1 cellular context compared by ENCODE assay signal in the genomic region with DNA sequence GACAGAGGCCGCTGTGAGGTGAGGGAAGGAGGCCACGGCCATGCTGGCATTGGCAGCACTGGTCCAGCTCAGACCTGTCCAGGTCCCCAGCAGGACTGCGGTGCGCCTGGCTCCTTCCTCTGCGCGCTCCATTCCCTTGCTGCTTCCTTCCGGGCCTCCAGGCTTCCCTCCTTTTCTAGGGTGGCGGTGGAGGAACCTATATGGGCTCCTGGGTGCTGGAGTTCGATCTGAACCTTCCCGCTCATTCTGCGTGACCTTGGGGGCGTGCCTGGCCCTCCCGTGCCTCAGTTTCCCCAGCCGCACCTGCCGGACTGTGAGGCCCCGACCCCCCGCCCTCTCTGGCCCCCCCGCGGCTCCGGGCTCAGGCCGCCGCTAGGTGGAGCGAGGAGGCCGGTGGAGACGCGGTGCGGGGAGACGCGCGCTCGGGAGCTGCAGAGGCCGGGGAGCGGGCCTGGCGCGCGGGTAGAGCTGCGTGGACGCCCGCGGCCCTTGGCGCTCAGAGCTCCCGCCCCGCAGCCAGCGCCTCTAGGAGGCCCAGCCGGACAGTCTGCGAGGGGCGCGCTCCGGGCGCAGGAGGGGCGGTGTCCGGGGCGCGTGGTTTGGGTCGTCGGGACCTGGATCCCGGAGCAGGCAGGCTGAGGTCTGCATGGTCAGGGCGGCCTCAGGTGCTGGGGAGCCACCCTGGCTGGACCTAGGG.
A peak's percentile ranks its signal among the peaks of the same experiment; 100 is the strongest.
TF ChIP-seq lines count a peak whose summit lies in the region.

No MANE protein-coding gene starts in this region.

TF ChIP-seq in HepG2, 621 proteins besides CTCF, POLR2A, EP300 and RAD21 (continued from another document and continues in another):
- no peak for TF ChIP-seq MXI1 (IDR thresholded peaks at IDR 0.05; ENCODE audit: borderline replicate concordance, low read depth, low read length)
- no peak for TF ChIP-seq DMAP1 (CRISPR knock-in tag; IDR thresholded peaks at IDR 0.05)
- no peak for TF ChIP-seq GATA4 (IDR thresholded peaks at IDR 0.05; ENCODE audit: borderline replicate concordance, low read depth)
- no peak for TF ChIP-seq FOXM1 (CRISPR knock-in tag; IDR thresholded peaks at IDR 0.05)
- TF ChIP-seq, protein P1, sequence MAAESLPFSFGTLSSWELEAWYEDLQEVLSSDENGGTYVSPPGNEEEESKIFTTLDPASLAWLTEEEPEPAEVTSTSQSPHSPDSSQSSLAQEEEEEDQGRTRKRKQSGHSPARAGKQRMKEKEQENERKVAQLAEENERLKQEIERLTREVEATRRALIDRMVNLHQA (CRISPR knock-in tag; IDR thresholded peaks at IDR 0.05): no peak
- no peak for TF ChIP-seq ELF4 (CRISPR knock-in tag; IDR thresholded peaks at IDR 0.05; ENCODE audit: borderline replicate concordance)
- TF ChIP-seq TARDBP (CRISPR knock-in tag; IDR thresholded peaks at IDR 0.05): peak; percentile 68; the same call in 1 of the 2 replicates
- no peak for TF ChIP-seq KLF13 (CRISPR knock-in tag; IDR thresholded peaks at IDR 0.05)
- TF ChIP-seq DNMT1 (CRISPR knock-in tag; IDR thresholded peaks at IDR 0.05): peak; percentile 57; the same call in 1 of the 2 replicates
- no peak for TF ChIP-seq ZSCAN12 (CRISPR knock-in tag; IDR thresholded peaks at IDR 0.05)
- TF ChIP-seq, protein P2, sequence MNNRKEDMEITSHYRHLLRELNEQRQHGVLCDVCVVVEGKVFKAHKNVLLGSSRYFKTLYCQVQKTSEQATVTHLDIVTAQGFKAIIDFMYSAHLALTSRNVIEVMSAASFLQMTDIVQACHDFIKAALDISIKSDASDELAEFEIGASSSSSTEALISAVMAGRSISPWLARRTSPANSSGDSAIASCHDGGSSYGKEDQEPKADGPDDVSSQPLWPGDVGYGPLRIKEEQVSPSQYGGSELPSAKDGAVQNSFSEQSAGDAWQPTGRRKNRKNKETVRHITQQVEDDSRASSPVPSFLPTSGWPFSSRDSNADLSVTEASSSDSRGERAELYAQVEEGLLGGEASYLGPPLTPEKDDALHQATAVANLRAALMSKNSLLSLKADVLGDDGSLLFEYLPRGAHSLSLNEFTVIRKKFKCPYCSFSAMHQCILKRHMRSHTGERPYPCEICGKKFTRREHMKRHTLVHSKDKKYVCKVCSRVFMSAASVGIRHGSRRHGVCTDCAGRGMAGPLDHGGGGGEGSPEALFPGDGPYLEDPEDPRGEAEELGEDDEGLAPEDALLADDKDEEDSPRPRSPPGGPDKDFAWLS (CRISPR knock-in tag; IDR thresholded peaks at IDR 0.05; ENCODE audit: borderline replicate concordance): no peak
- TF ChIP-seq SMARCE1 (IDR thresholded peaks at IDR 0.05; ENCODE audit: borderline replicate concordance): no peak
- no peak for TF ChIP-seq JARID2 (CRISPR knock-in tag; IDR thresholded peaks at IDR 0.05; ENCODE audit: insufficient replicate concordance)
- TF ChIP-seq, protein P3, sequence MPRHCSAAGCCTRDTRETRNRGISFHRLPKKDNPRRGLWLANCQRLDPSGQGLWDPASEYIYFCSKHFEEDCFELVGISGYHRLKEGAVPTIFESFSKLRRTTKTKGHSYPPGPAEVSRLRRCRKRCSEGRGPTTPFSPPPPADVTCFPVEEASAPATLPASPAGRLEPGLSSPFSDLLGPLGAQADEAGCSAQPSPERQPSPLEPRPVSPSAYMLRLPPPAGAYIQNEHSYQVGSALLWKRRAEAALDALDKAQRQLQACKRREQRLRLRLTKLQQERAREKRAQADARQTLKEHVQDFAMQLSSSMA (CRISPR knock-in tag; IDR thresholded peaks at IDR 0.05): no peak
- no peak for TF ChIP-seq BRD4 (CRISPR knock-in tag; IDR thresholded peaks at IDR 0.05)
- TF ChIP-seq, protein P4, sequence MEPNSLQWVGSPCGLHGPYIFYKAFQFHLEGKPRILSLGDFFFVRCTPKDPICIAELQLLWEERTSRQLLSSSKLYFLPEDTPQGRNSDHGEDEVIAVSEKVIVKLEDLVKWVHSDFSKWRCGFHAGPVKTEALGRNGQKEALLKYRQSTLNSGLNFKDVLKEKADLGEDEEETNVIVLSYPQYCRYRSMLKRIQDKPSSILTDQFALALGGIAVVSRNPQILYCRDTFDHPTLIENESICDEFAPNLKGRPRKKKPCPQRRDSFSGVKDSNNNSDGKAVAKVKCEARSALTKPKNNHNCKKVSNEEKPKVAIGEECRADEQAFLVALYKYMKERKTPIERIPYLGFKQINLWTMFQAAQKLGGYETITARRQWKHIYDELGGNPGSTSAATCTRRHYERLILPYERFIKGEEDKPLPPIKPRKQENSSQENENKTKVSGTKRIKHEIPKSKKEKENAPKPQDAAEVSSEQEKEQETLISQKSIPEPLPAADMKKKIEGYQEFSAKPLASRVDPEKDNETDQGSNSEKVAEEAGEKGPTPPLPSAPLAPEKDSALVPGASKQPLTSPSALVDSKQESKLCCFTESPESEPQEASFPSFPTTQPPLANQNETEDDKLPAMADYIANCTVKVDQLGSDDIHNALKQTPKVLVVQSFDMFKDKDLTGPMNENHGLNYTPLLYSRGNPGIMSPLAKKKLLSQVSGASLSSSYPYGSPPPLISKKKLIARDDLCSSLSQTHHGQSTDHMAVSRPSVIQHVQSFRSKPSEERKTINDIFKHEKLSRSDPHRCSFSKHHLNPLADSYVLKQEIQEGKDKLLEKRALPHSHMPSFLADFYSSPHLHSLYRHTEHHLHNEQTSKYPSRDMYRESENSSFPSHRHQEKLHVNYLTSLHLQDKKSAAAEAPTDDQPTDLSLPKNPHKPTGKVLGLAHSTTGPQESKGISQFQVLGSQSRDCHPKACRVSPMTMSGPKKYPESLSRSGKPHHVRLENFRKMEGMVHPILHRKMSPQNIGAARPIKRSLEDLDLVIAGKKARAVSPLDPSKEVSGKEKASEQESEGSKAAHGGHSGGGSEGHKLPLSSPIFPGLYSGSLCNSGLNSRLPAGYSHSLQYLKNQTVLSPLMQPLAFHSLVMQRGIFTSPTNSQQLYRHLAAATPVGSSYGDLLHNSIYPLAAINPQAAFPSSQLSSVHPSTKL (CRISPR knock-in tag; IDR thresholded peaks at IDR 0.05): 0 out of 2 replicates have a peak, but pooled peaks have one; percentile 20
- TF ChIP-seq SOX5 (CRISPR knock-in tag; IDR thresholded peaks at IDR 0.05; ENCODE audit: borderline replicate concordance): 0 out of 2 replicates have a peak, but pooled peaks have one; percentile 16
- TF ChIP-seq, protein P5, sequence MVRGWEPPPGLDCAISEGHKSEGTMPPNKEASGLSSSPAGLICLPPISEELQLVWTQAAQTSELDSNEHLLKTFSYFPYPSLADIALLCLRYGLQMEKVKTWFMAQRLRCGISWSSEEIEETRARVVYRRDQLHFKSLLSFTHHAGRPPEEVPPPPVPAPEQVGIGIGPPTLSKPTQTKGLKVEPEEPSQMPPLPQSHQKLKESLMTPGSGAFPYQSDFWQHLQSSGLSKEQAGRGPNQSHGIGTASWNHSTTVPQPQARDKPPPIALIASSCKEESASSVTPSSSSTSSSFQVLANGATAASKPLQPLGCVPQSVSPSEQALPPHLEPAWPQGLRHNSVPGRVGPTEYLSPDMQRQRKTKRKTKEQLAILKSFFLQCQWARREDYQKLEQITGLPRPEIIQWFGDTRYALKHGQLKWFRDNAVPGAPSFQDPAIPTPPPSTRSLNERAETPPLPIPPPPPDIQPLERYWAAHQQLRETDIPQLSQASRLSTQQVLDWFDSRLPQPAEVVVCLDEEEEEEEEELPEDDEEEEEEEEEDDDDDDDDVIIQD (CRISPR knock-in tag; IDR thresholded peaks at IDR 0.05; ENCODE audit: low read depth): no peak
- TF ChIP-seq, protein P6, sequence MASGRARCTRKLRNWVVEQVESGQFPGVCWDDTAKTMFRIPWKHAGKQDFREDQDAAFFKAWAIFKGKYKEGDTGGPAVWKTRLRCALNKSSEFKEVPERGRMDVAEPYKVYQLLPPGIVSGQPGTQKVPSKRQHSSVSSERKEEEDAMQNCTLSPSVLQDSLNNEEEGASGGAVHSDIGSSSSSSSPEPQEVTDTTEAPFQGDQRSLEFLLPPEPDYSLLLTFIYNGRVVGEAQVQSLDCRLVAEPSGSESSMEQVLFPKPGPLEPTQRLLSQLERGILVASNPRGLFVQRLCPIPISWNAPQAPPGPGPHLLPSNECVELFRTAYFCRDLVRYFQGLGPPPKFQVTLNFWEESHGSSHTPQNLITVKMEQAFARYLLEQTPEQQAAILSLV (CRISPR knock-in tag; IDR thresholded peaks at IDR 0.05; ENCODE audit: borderline replicate concordance): peak; percentile 79; the same call in 1 of the 2 replicates
- TF ChIP-seq TGIF2 (CRISPR knock-in tag; IDR thresholded peaks at IDR 0.05): 0 out of 2 replicates have a peak, but pooled peaks have one; percentile 41
- no peak for TF ChIP-seq SP1 (IDR thresholded peaks at IDR 0.05)
- 0 out of 2 replicates have a peak, but pooled peaks have one; percentile 33 for TF ChIP-seq SP1 (CRISPR knock-in tag; IDR thresholded peaks at IDR 0.05)
- TF ChIP-seq TSC22D2 (CRISPR knock-in tag; IDR thresholded peaks at IDR 0.05; ENCODE audit: borderline replicate concordance): 0 out of 2 replicates have a peak, but pooled peaks have one; percentile 67
- no peak for TF ChIP-seq HIVEP1 (CRISPR knock-in tag; IDR thresholded peaks at IDR 0.05)
- TF ChIP-seq FOSL2 (CRISPR knock-in tag; IDR thresholded peaks at IDR 0.05): peak; percentile 42; the same call in 1 of the 2 replicates
- no peak for TF ChIP-seq ZNF737 (CRISPR knock-in tag; IDR thresholded peaks at IDR 0.05; ENCODE audit: borderline replicate concordance)
- TF ChIP-seq, protein P7, sequence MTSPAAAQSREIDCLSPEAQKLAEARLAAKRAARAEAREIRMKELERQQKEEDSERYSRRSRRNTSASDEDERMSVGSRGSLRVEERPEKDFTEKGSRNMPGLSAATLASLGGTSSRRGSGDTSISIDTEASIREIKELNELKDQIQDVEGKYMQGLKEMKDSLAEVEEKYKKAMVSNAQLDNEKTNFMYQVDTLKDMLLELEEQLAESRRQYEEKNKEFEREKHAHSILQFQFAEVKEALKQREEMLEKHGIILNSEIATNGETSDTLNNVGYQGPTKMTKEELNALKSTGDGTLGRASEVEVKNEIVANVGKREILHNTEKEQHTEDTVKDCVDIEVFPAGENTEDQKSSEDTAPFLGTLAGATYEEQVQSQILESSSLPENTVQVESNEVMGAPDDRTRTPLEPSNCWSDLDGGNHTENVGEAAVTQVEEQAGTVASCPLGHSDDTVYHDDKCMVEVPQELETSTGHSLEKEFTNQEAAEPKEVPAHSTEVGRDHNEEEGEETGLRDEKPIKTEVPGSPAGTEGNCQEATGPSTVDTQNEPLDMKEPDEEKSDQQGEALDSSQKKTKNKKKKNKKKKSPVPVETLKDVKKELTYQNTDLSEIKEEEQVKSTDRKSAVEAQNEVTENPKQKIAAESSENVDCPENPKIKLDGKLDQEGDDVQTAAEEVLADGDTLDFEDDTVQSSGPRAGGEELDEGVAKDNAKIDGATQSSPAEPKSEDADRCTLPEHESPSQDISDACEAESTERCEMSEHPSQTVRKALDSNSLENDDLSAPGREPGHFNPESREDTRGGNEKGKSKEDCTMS (CRISPR knock-in tag; conservative IDR thresholded peaks at IDR 0.05): no peak
- no peak for TF ChIP-seq ZNF383 (CRISPR knock-in tag; IDR thresholded peaks at IDR 0.05; ENCODE audit: borderline replicate concordance)
- no peak for TF ChIP-seq ZFP41 (CRISPR knock-in tag; IDR thresholded peaks at IDR 0.05; ENCODE audit: borderline replicate concordance)
- TF ChIP-seq, protein P8, sequence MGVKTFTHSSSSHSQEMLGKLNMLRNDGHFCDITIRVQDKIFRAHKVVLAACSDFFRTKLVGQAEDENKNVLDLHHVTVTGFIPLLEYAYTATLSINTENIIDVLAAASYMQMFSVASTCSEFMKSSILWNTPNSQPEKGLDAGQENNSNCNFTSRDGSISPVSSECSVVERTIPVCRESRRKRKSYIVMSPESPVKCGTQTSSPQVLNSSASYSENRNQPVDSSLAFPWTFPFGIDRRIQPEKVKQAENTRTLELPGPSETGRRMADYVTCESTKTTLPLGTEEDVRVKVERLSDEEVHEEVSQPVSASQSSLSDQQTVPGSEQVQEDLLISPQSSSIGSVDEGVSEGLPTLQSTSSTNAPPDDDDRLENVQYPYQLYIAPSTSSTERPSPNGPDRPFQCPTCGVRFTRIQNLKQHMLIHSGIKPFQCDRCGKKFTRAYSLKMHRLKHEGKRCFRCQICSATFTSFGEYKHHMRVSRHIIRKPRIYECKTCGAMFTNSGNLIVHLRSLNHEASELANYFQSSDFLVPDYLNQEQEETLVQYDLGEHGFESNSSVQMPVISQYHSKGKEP (CRISPR knock-in tag; IDR thresholded peaks at IDR 0.05): no peak
- TF ChIP-seq SIN3A (IDR thresholded peaks at IDR 0.05; ENCODE audit: borderline replicate concordance, low read depth, low read length): no peak
- no peak for TF ChIP-seq SOX6 (IDR thresholded peaks at IDR 0.05)
- no peak for TF ChIP-seq SOX6 (CRISPR knock-in tag; IDR thresholded peaks at IDR 0.05)
- no peak for TF ChIP-seq ZNF34 (CRISPR knock-in tag; IDR thresholded peaks at IDR 0.05; ENCODE audit: borderline replicate concordance)
- TF ChIP-seq YY1 (IDR thresholded peaks at IDR 0.05; ENCODE audit: insufficient read depth, insufficient replicate concordance, low read depth, low read length): no peak
- TF ChIP-seq ZSCAN29 (CRISPR knock-in tag; conservative IDR thresholded peaks at IDR 0.05): 0 out of 2 replicates have a peak, but pooled peaks have one; percentile 71
- no peak for TF ChIP-seq AHR (CRISPR knock-in tag; IDR thresholded peaks at IDR 0.05)
- no peak for TF ChIP-seq KDM6A (CRISPR knock-in tag; IDR thresholded peaks at IDR 0.05; ENCODE audit: low read depth)
- peak; percentile 58; the same call in 1 of the 2 replicates for TF ChIP-seq KAT8 (CRISPR knock-in tag; IDR thresholded peaks at IDR 0.05)
- no peak for TF ChIP-seq ZNF296 (CRISPR knock-in tag; conservative IDR thresholded peaks at IDR 0.05)
- no peak for TF ChIP-seq SNRNP70 (IDR thresholded peaks at IDR 0.05; ENCODE audit: low read depth, low read length)
- TF ChIP-seq, protein P9, sequence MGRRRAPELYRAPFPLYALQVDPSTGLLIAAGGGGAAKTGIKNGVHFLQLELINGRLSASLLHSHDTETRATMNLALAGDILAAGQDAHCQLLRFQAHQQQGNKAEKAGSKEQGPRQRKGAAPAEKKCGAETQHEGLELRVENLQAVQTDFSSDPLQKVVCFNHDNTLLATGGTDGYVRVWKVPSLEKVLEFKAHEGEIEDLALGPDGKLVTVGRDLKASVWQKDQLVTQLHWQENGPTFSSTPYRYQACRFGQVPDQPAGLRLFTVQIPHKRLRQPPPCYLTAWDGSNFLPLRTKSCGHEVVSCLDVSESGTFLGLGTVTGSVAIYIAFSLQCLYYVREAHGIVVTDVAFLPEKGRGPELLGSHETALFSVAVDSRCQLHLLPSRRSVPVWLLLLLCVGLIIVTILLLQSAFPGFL (CRISPR knock-in tag; IDR thresholded peaks at IDR 0.05): no peak
- TF ChIP-seq ZNF180 (CRISPR knock-in tag; IDR thresholded peaks at IDR 0.05; ENCODE audit: borderline replicate concordance, low read depth): no peak
- TF ChIP-seq, protein P10, sequence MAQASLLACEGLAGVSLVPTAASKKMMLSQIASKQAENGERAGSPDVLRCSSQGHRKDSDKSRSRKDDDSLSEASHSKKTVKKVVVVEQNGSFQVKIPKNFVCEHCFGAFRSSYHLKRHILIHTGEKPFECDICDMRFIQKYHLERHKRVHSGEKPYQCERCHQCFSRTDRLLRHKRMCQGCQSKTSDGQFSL (CRISPR knock-in tag; IDR thresholded peaks at IDR 0.05): no peak
- TF ChIP-seq ZNF674 (CRISPR knock-in tag; IDR thresholded peaks at IDR 0.05; ENCODE audit: low read depth): no peak
- no peak for TF ChIP-seq NFE2L2 (IDR thresholded peaks at IDR 0.05; ENCODE audit: low read length)
- no peak for TF ChIP-seq MIER2 (CRISPR knock-in tag; IDR thresholded peaks at IDR 0.05)
